ENCODE assay signal across 21 cellular contexts in genomic region chr3:28973621-28974020, GRCh38.
A peak's percentile ranks its signal among the peaks of the same experiment; 100 is the strongest.
DNase-seq lines count a peak whose midpoint lies in the region; ATAC-seq, FAIRE-seq and TF ChIP-seq lines count a peak whose summit lies in the region.
"Had no signal": no experiment of that assay in that cellular context is flagged by ENCODE, and none has a peak within 500 bp of the region (broad histone marks: within the 10 kb centered on the region; RNA-seq: fewer than 3 reads in every experiment).

No MANE protein-coding gene starts in this region.

- CTCF ChIA-PET in GM10248 (lab: Yijun Ruan, JAX) = interaction anchor here (1.0 to 1.1 kb wide), 2 partner anchors 9 to 14 kb away, joined by 3 to 4 read pairs; no protein-coding TSS in a partner anchor

- DNase-seq in A172 (ENCODE audit: low spot score) = peak; percentile 10
- peak; percentile 26 for DNase-seq in HS-27A (ENCODE audit: low read depth)
- DNase-seq in brain microvascular endothelial cell = peak; percentile 45
- DNase-seq in glomerular visceral epithelial cell (ENCODE audit: extremely low spot score) = peak; percentile 56
- no peak for DNase-seq in DMS153 (lab: John Stamatoyannopoulos, UW)
- no peak for DNase-seq in small intestine
- no peak for DNase-seq in GM10248 (ENCODE audit: extremely low spot score)
- DNase-seq: activated CD4-positive, alpha-beta T cell treated with anti-CD3 and anti-CD28 coated beads, Interleukin-2, amount 50 U/mL, for 4 hours; activated effector memory CD4-positive, alpha-beta T cell treated with Interleukin-2 at 50 U/mL for 16 hours; activated naive CD8-positive, alpha-beta T cell treated with anti-CD3 and anti-CD28 coated beads, Interleukin-2, amount 50 U/mL, for 24 hours; Calu3; effector memory CD8-positive, alpha-beta T cell; immature natural killer cell; SIG-M5; uterus had no signal

- ATAC-seq in GM21528 (IDR thresholded peaks at IDR 0.05; ENCODE audit: low FRiP score, unreplicated experiment) = no peak
- ATAC-seq: effector memory CD8-positive, alpha-beta T cell; K562 had no signal

- no peaks in the 10 kb centered on the region for H3K4me1 ChIP-seq in small intestine (ENCODE audit: control insufficient read depth in 2 of 2, insufficient read depth in 1 of 2, low read depth in 1 of 2, low read length in 1 of 2)
- H3K4me1 ChIP-seq: BLaER1 treated with 17β-estradiol and CSF1 and Interleukin-3, amounts not matched to agents 10 nM and 100 nM; neural progenitor cell; uterus had no signal

- TF ChIP-seq CTCF in brain microvascular endothelial cell (IDR thresholded peaks at IDR 0.05; ENCODE audit: low read depth, low read length, missing control alignments) (no peak), GM10248 (IDR thresholded peaks at IDR 0.05; ENCODE audit: control extremely low read depth, extremely low read depth, low read depth, missing control alignments) (no peak)

- H3K27me3 ChIP-seq in brain microvascular endothelial cell (replicated peaks) (no peaks in the 10 kb centered on the region), small intestine (ENCODE audit: control insufficient read depth in 2 of 2, insufficient read depth in 2 of 2, low read length in 2 of 2) (no peaks in the 10 kb centered on the region)
- H3K27me3 ChIP-seq: BLaER1 treated with 17β-estradiol and CSF1 and Interleukin-3, amounts not matched to agents 10 nM and 100 nM; neural progenitor cell; uterus had no signal

- peak overlapping the region; percentile 54 for H3K27ac ChIP-seq in brain microvascular endothelial cell
- H3K27ac ChIP-seq in small intestine (ENCODE audit: low read depth in 1 of 2, low read length in 1 of 2) = no peak overlapping the region
- H3K27ac ChIP-seq: BLaER1 treated with 17β-estradiol and CSF1 and Interleukin-3, amounts not matched to agents 10 nM and 100 nM; neural progenitor cell; uterus; VCaP had no signal

- no peak for FAIRE-seq in small intestine (lab: Jason Lieb, UNC)
- FAIRE-seq: A204.1, K562 had no signal

- in situ Hi-C loops in brain microvascular endothelial cell (cut with HindIII; ENCODE audit: low pct_ligation_motif_present, low sequenced_read_pairs) = no loop called here

- H3K36me3 ChIP-seq in brain microvascular endothelial cell (replicated peaks) (no peaks in the 10 kb centered on the region), small intestine (ENCODE audit: control insufficient read depth in 2 of 2, insufficient read depth in 2 of 2, low read length in 2 of 2) (no peaks in the 10 kb centered on the region)
- H3K36me3 ChIP-seq: BLaER1 treated with 17β-estradiol and CSF1 and Interleukin-3, amounts not matched to agents 10 nM and 100 nM; neural progenitor cell; uterus had no signal

- POLR2A ChIA-PET in GM10248 (lab: Yijun Ruan, JAX) = no interaction called here

- H3K4me3 ChIP-seq in brain microvascular endothelial cell (ENCODE audit: low read depth, low read length) (no peak overlapping the region), small intestine (ENCODE audit: low read depth in 1 of 2, low read length in 2 of 2) (no peak overlapping the region)
- H3K4me3 ChIP-seq: BLaER1 treated with 17β-estradiol and CSF1 and Interleukin-3, amounts not matched to agents 10 nM and 100 nM; K562; neural progenitor cell; uterus had no signal

- H3K9me3 ChIP-seq in small intestine (ENCODE audit: control insufficient read depth, low read depth) = peaks cover 3% of the 10 kb centered on the region
- H3K9me3 ChIP-seq: uterus had no signal

Comparison
In these comparisons a context has a peak if more than half of its experiments do, and no peak if none do; other contexts are left out.
1. DNase-seq: peak in A172 (single experiment), HS-27A (single experiment), brain microvascular endothelial cell (single experiment) and glomerular visceral epithelial cell (single experiment); none in DMS153 (single experiment), small intestine (single experiment) and GM10248 (single experiment).